In genomic region chr2:147311058-147311429, GRCh38 we compare ENCODE assay signal across 22 cellular contexts.
"Had no signal": no experiment of that assay in that cellular context is flagged by ENCODE, and none has a peak within 500 bp of the region (broad histone marks: within the 10 kb centered on the region; RNA-seq: fewer than 3 reads in every experiment).

No MANE protein-coding gene starts in this region.

- H3K36me3 ChIP-seq: adrenal gland, breast epithelium, MG63 had no signal

- DNase-seq: activated B cell treated with CpG ODN at 0.5 μM for 24 hours; activated CD4-positive, alpha-beta memory T cell treated with anti-CD3 and anti-CD28 coated beads, Interleukin-2, amount 10 ng/mL, durations not matched to agents 7 days and 5 days; activated CD4-positive, alpha-beta T cell treated with anti-CD3 and anti-CD28 coated beads for 1 hour; activated gamma-delta T cell; activated naive CD4-positive, alpha-beta T cell treated with anti-CD3 and anti-CD28 coated beads, Interleukin-2, amount 10 ng/mL, durations not matched to agents 7 days and 5 days; activated naive CD8-positive, alpha-beta T cell treated with anti-CD3 and anti-CD28 coated beads, Interleukin-2, amount 10 ng/mL, durations not matched to agents 7 days and 5 days; activated T-cell treated with anti-CD3 and anti-CD28 coated beads for 4 hours; activated T-cell treated with anti-CD3 and anti-CD28 coated beads, Interleukin-2, amount 50 U/mL, for 48 hours; adrenal gland; aorta; caudate nucleus; MG63; MV-4-11; NCI-H1105; NCI-H1436; NCI-H1694 treated with DMSO at 0.1 percent for 48 hours; NCI-H2029 treated with DMSO at 0.1 percent for 48 hours; NCI-H446; PC-3; SHP77; T-helper 9 cell had no signal

- H3K9me3 ChIP-seq: adrenal gland, breast epithelium, MG63 had no signal

- ATAC-seq: PC-3 had no signal

- H3K27me3 ChIP-seq: adrenal gland, breast epithelium, MG63 had no signal

- H3K27ac ChIP-seq: adrenal gland, breast epithelium had no signal

- H3K4me1 ChIP-seq: adrenal gland, breast epithelium had no signal

- H3K4me3 ChIP-seq: adrenal gland, breast epithelium, MG63 had no signal
